Comparison of ENCODE assay signal across 31 cellular contexts in genomic region chr12:85348779-85349178, GRCh38.
"Had no signal": no experiment of that assay in that cellular context is flagged by ENCODE, and none has a peak within 500 bp of the region (broad histone marks: within the 10 kb centered on the region; RNA-seq: fewer than 3 reads in every experiment).

No MANE protein-coding gene starts in this region.

- DNase-seq: activated B cell treated with CpG ODN at 0.5 μM for 24 hours; activated CD4-positive, alpha-beta memory T cell treated with anti-CD3 and anti-CD28 coated beads for 36 hours; activated CD4-positive, alpha-beta T cell treated with anti-CD3 and anti-CD28 coated beads for 4 hours; activated CD4-positive, alpha-beta T cell treated with anti-CD3 and anti-CD28 coated beads, Interleukin-2, amount 10 ng/mL, durations not matched to agents 24 days and 14 days; activated CD4-positive, alpha-beta T cell treated with anti-CD3 and anti-CD28 coated beads, Interleukin-2, amount 50 U/mL, for 1 hour; activated CD4-positive, alpha-beta T cell treated with anti-CD3 and anti-CD28 coated beads, Interleukin-2, amount 50 U/mL, for 4 hours; activated CD4-positive, CD25-positive, alpha-beta regulatory T cell treated with anti-CD3 and anti-CD28 coated beads, Interleukin-2, amount 50 U/mL, for 72 hours; activated CD8-positive, alpha-beta memory T cell treated with anti-CD3 and anti-CD28 coated beads, Interleukin-2, amount 50 U/mL, for 4 hours; activated CD8-positive, alpha-beta T cell treated with anti-CD3 and anti-CD28 coated beads for 36 hours; activated effector memory CD4-positive, alpha-beta T cell treated with anti-CD3 and anti-CD28 coated beads, Interleukin-2, amount 50 U/mL, for 16 hours; activated gamma-delta T cell treated with Interleukin-2 at 50 U/mL for 16 hours; activated naive CD4-positive, alpha-beta T cell; activated naive CD4-positive, alpha-beta T cell treated with anti-CD3 and anti-CD28 coated beads for 36 hours; activated naive CD4-positive, alpha-beta T cell treated with anti-CD3 and anti-CD28 coated beads, Interleukin-2, amount 50 U/mL, for 16 hours; activated naive CD8-positive, alpha-beta T cell treated with anti-CD3 and anti-CD28 coated beads for 36 hours; activated T-cell treated with anti-CD3 and anti-CD28 coated beads for 4 hours; activated T-cell treated with anti-CD3 and anti-CD28 coated beads, Interleukin-2, amount 50 U/mL, for 1 hour; activated T-cell treated with anti-CD3 and anti-CD28 coated beads, Interleukin-2, amount 50 U/mL, for 4 hours; activated T-cell treated with anti-CD3 and anti-CD28 coated beads, Interleukin-2, amount 50 U/mL, for 72 hours; adrenal gland; amniotic stem cell; aorta; body of pancreas; brain microvascular endothelial cell; central memory CD4-positive, alpha-beta T cell; T-helper 2 cell; T-helper 9 cell had no signal

- H3K9me3 ChIP-seq: adrenal gland, body of pancreas, breast epithelium had no signal

- ATAC-seq: activated CD8-positive, alpha-beta T cell treated with anti-CD3 and anti-CD28 coated beads for 36 hours; activated naive CD4-positive, alpha-beta T cell treated with anti-CD3 and anti-CD28 coated beads, Interleukin-2, amount 50 U/mL, for 72 hours; activated T-cell treated with anti-CD3 and anti-CD28 coated beads, Interleukin-2, amount 50 U/mL, for 4 hours; activated T-cell treated with anti-CD3 and anti-CD28 coated beads, Interleukin-2, amount 50 U/mL, for 72 hours; activated T-helper 17 cell treated with anti-CD3 and anti-CD28 coated beads, Interleukin-2, amount 50 U/mL, for 72 hours; body of pancreas had no signal

- H3K4me1 ChIP-seq: adrenal gland, body of pancreas, breast epithelium had no signal

- H3K27me3 ChIP-seq: adrenal gland, body of pancreas, brain microvascular endothelial cell, breast epithelium had no signal

- H3K36me3 ChIP-seq: adrenal gland, brain microvascular endothelial cell had no signal

- H3K4me3 ChIP-seq: adrenal gland, body of pancreas, breast epithelium had no signal

- H3K27ac ChIP-seq: adrenal gland, body of pancreas, brain microvascular endothelial cell, breast epithelium, VCaP had no signal
